ENCODE assay signal across 17 cellular contexts in the genomic region with DNA sequence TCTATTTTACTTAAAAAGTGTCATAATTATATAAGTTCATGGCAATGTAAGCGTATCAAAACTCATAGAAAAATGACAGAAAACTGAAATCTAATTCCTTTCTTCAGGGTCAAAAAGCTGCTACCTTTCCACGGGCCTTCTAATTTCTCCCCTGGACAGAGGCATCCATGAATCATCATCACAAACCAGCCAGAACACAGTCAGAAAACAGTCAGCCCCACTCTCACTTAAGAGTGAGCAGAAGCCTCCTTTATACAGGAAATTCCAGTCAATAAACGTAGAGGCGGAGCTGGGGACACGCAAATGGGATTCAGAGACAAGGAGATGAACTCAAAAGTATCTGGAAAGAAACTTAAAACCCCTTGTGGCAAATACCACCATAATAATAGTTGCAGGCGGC. TPM values are rescaled to one million over a fixed set of nuclear protein-coding genes. Genes with fewer than 3 reads are reported as not detected.
DNase-seq lines count a peak whose midpoint lies in the region; ATAC-seq and TF ChIP-seq lines count a peak whose summit lies in the region.
"Had no signal": no experiment of that assay in that cellular context is flagged by ENCODE, and none has a peak within 500 bp of the region (broad histone marks: within the 10 kb centered on the region; RNA-seq: fewer than 3 reads in every experiment).

No MANE protein-coding gene starts in this region.

- H3K4me1 ChIP-seq in RWPE2 (ENCODE audit: insufficient read depth, poor library complexity, severe bottlenecking) (no peaks in the 10 kb centered on the region), fibroblast of lung (ENCODE audit: control insufficient read depth, extremely low read depth, insufficient read depth, low read length) (no peaks in the 10 kb centered on the region), neural progenitor cell (peaks cover 35% of the 10 kb centered on the region)
- no peaks in the 10 kb centered on the region for H3K4me1 ChIP-seq in CD4-positive, alpha-beta memory T cell (ENCODE audit: insufficient read depth, low read length)
- H3K4me1 ChIP-seq: Peyer's patch had no signal

- H3K4me1 Mint-ChIP-seq in neural progenitor cell = peaks cover 74% of the 10 kb centered on the region
- H3K4me1 Mint-ChIP-seq in CD4-positive, alpha-beta memory T cell = no peaks in the 10 kb centered on the region
- H3K4me1 Mint-ChIP-seq: activated CD4-positive, alpha-beta T cell treated with anti-CD3 and anti-CD28 coated beads, Interleukin-2, amount 10 ng/mL, durations not matched to agents 24 days and 14 days; naive B cell had no signal

- intact Hi-C loops in CD4-positive, alpha-beta memory T cell (cut with micrococcal nuclease) = no loop called here
- intact Hi-C loops in left colon (cut with DNase I, micrococcal nuclease) (no loop called here), head of caudate nucleus (cut with DNase I) (no loop called here)

- no peak overlapping the region for H3K9ac ChIP-seq in fibroblast of lung (ENCODE audit: insufficient read depth, low read length)
- no peak overlapping the region for H3K9ac ChIP-seq in neural progenitor cell

- DNase-seq in Daoy (ENCODE audit: low read depth) (peak; percentile 53), RWPE2 (ENCODE audit: low spot score) (no peak), fibroblast of lung (ENCODE audit: low read depth in 2 of 2) (peak; percentile 5 to 78), neural progenitor cell (ENCODE audit: low spot score) (no peak), left colon (no peak), head of caudate nucleus (no peak)
- no peak for DNase-seq in CD4-positive, alpha-beta memory T cell
- DNase-seq: activated CD4-positive, alpha-beta T cell treated with anti-CD3 and anti-CD28 coated beads, Interleukin-2, amount 10 ng/mL, durations not matched to agents 24 days and 14 days; activated T-cell treated with anti-CD3 and anti-CD28 coated beads, Interleukin-2, amount 50 U/mL, for 4 hours; amniotic stem cell; naive B cell; NCI-H1436; NCI-H510A; Peyer's patch; stimulated activated CD4-positive, alpha-beta T cell treated with anti-CD3 and anti-CD28 coated beads, Interleukin-4, amount 100 ng/mL, for 24 hours; T-helper 2 cell had no signal

- H3K9me3 ChIP-seq in RWPE2 (ENCODE audit: severe bottlenecking) = no peaks in the 10 kb centered on the region
- no peaks in the 10 kb centered on the region for H3K9me3 ChIP-seq in fibroblast of lung (ENCODE audit: control insufficient read depth, insufficient read depth, low read depth, low read length)
- H3K9me3 ChIP-seq in neural progenitor cell (ENCODE audit: low read depth) = no peaks in the 10 kb centered on the region
- no peaks in the 10 kb centered on the region for H3K9me3 ChIP-seq in CD4-positive, alpha-beta memory T cell (ENCODE audit: control insufficient read depth in 1 of 2, low read length in 2 of 2)
- H3K9me3 ChIP-seq: Peyer's patch had no signal

- H3K27me3 Mint-ChIP-seq in neural progenitor cell (ENCODE audit: insufficient read depth, low read depth) = peaks cover 11% of the 10 kb centered on the region
- H3K27me3 Mint-ChIP-seq in CD4-positive, alpha-beta memory T cell = peaks cover 6 to 11% of the 10 kb centered on the region in 2 donors
- H3K27me3 Mint-ChIP-seq: activated CD4-positive, alpha-beta T cell treated with anti-CD3 and anti-CD28 coated beads, Interleukin-2, amount 10 ng/mL, durations not matched to agents 24 days and 14 days had no signal

- H3K4me2 ChIP-seq in fibroblast of lung (ENCODE audit: extremely low read depth, insufficient read depth, low read length) (no peak overlapping the region), neural progenitor cell (peak overlapping the region; percentile 60)

- ATAC-seq in RWPE2 (ENCODE audit: low read depth) (peak; percentile 65; the same call in 2 of the 3 replicates), HG03432 (IDR thresholded peaks at IDR 0.05; ENCODE audit: unreplicated experiment) (no peak), left colon (no peak)
- ATAC-seq: activated T-cell treated with anti-CD3 and anti-CD28 coated beads, Interleukin-2, amount 50 U/mL, for 4 hours had no signal

- peaks cover 10% of the 10 kb centered on the region for H3K36me3 Mint-ChIP-seq in neural progenitor cell
- H3K36me3 Mint-ChIP-seq in CD4-positive, alpha-beta memory T cell = no peaks in the 10 kb centered on the region
- H3K36me3 Mint-ChIP-seq: naive B cell had no signal

- TF ChIP-seq CTCF in RWPE2 (IDR thresholded peaks at IDR 0.05; ENCODE audit: poor library complexity, severe bottlenecking) = no peak
- no peak for TF ChIP-seq CTCF in fibroblast of lung (conservative IDR thresholded peaks at IDR 0.05 in 1 of 2, IDR thresholded peaks at IDR 0.05 in 1 of 2; ENCODE audit: low read depth in 1 of 2, low read length in 2 of 2)
- TF ChIP-seq CTCF in neural progenitor cell (IDR thresholded peaks at IDR 0.05) = no peak

- peak overlapping the region; percentile 97 for H3K27ac Mint-ChIP-seq in neural progenitor cell
- no peak overlapping the region for H3K27ac Mint-ChIP-seq in CD4-positive, alpha-beta memory T cell
- H3K27ac Mint-ChIP-seq: activated CD4-positive, alpha-beta T cell treated with anti-CD3 and anti-CD28 coated beads, Interleukin-2, amount 10 ng/mL, durations not matched to agents 24 days and 14 days had no signal

- peaks cover 30% of the 10 kb centered on the region for H3K9me3 Mint-ChIP-seq in neural progenitor cell
- H3K9me3 Mint-ChIP-seq in CD4-positive, alpha-beta memory T cell = no peaks in the 10 kb centered on the region
- H3K9me3 Mint-ChIP-seq: activated CD4-positive, alpha-beta T cell treated with anti-CD3 and anti-CD28 coated beads, Interleukin-2, amount 10 ng/mL, durations not matched to agents 24 days and 14 days; activated T-cell treated with anti-CD3 and anti-CD28 coated beads, Interleukin-2, amount 50 U/mL, for 4 hours had no signal

- no peaks in the 10 kb centered on the region for H3K36me3 ChIP-seq in RWPE2 (ENCODE audit: low read depth)
- no peaks in the 10 kb centered on the region for H3K36me3 ChIP-seq in fibroblast of lung (ENCODE audit: control insufficient read depth, insufficient read depth, low read length)
- H3K36me3 ChIP-seq in neural progenitor cell = no peaks in the 10 kb centered on the region
- no peaks in the 10 kb centered on the region for H3K36me3 ChIP-seq in CD4-positive, alpha-beta memory T cell (ENCODE audit: insufficient read depth, low read length)
- H3K36me3 ChIP-seq: Peyer's patch had no signal

- no peak overlapping the region for H3K27ac ChIP-seq in RWPE2 (ENCODE audit: poor library complexity, severe bottlenecking)
- H3K27ac ChIP-seq in fibroblast of lung (ENCODE audit: insufficient read depth, low read length) = no peak overlapping the region
- no peak overlapping the region for H3K27ac ChIP-seq in neural progenitor cell
- H3K27ac ChIP-seq in CD4-positive, alpha-beta memory T cell (ENCODE audit: low read depth, low read length) = no peak overlapping the region
- H3K27ac ChIP-seq: Peyer's patch had no signal

- H3K79me2 ChIP-seq in fibroblast of lung (ENCODE audit: control insufficient read depth, insufficient read depth, low read length) (no peaks in the 10 kb centered on the region), neural progenitor cell (ENCODE audit: low read depth) (no peaks in the 10 kb centered on the region)

- H3K4me3 Mint-ChIP-seq in neural progenitor cell = peak overlapping the region; percentile 22
- H3K4me3 Mint-ChIP-seq in CD4-positive, alpha-beta memory T cell = no peak overlapping the region
- H3K4me3 Mint-ChIP-seq: activated CD4-positive, alpha-beta T cell treated with anti-CD3 and anti-CD28 coated beads, Interleukin-2, amount 10 ng/mL, durations not matched to agents 24 days and 14 days; activated T-cell treated with anti-CD3 and anti-CD28 coated beads, Interleukin-2, amount 50 U/mL, for 4 hours; naive B cell had no signal

- H3K4me3 ChIP-seq in RWPE2 (ENCODE audit: severe bottlenecking) (no peak overlapping the region), fibroblast of lung (replicated peaks in 1 of 4; ENCODE audit: control extremely low read depth in 1 of 4, insufficient read depth in 1 of 4, low read depth in 3 of 4, low read length in 4 of 4) (no peak overlapping the region), neural progenitor cell (no peak overlapping the region)
- H3K4me3 ChIP-seq in CD4-positive, alpha-beta memory T cell (ENCODE audit: low read length in 2 of 2) = no peak overlapping the region
- H3K4me3 ChIP-seq: Peyer's patch had no signal

- no peaks in the 10 kb centered on the region for H3K27me3 ChIP-seq in RWPE2 (ENCODE audit: insufficient read depth, poor library complexity, severe bottlenecking)
- H3K27me3 ChIP-seq in fibroblast of lung (ENCODE audit: control insufficient read depth, insufficient read depth, low read length) = no peaks in the 10 kb centered on the region
- no peaks in the 10 kb centered on the region for H3K27me3 ChIP-seq in neural progenitor cell
- no peaks in the 10 kb centered on the region for H3K27me3 ChIP-seq in CD4-positive, alpha-beta memory T cell (ENCODE audit: insufficient read depth, low read length)
- H3K27me3 ChIP-seq: Peyer's patch had no signal

- H2AFZ ChIP-seq in fibroblast of lung (ENCODE audit: low read length) (no peak overlapping the region), neural progenitor cell (replicated peaks) (no peak overlapping the region)

- POLR2A ChIA-PET in CD4-positive, alpha-beta memory T cell (lab: Charles Lee; ENCODE audit: partially characterized antibody) = no interaction called here

- CTCF ChIA-PET in CD4-positive, alpha-beta memory T cell (lab: Charles Lee; ENCODE audit: partially characterized antibody) = no interaction called here

- H3F3A ChIP-seq in neural progenitor cell (ENCODE audit: low read depth) = peaks cover 19% of the 10 kb centered on the region

- H4K20me1 ChIP-seq in fibroblast of lung (ENCODE audit: control insufficient read depth, extremely low read depth, insufficient read depth, low read length) (no peaks in the 10 kb centered on the region), neural progenitor cell (ENCODE audit: low read depth) (no peaks in the 10 kb centered on the region)

RNA-seq across cellular contexts. Expression of a gene that starts 54.2 kb away (rescaled TPM):
- total RNA-seq in Daoy (2014; rRNA removed; shearing (Covaris generic)) = 10.8 and 13.1 TPM in 2 replicates
- 58.0 and 98.8 TPM in 2 replicates for total RNA-seq in fibroblast of lung
- polyA plus RNA-seq in fibroblast of lung = 35.2 and 86.4 TPM in 2 replicates
- polyA plus RNA-seq in fibroblast of lung (2012) = 18.2 and 47.7 TPM in 2 replicates
- polyA minus RNA-seq in fibroblast of lung (ENCODE audit: low replicate concordance) = 47.7 and 162 TPM in 2 replicates
- 16.6 and 23.6 TPM in 2 replicates for total RNA-seq in neural progenitor cell (ENCODE audit: low replicate concordance)
- 1 to 10 TPM; 7.9 to 10.0 TPM for total RNA-seq in CD4-positive, alpha-beta memory T cell
- 1 to 10 TPM; 4.8 to 6.0 TPM for polyA plus RNA-seq in CD4-positive, alpha-beta memory T cell
- 10 to 100 TPM; 21.0 to 27.1 TPM for total RNA-seq in left colon

Comparison
In these comparisons a context has a peak if more than half of its experiments do, and no peak if none do; other contexts are left out.
1. DNase-seq: peak in Daoy (single experiment) and fibroblast of lung (2 of 2); none in RWPE2 (single experiment), neural progenitor cell (single experiment), CD4-positive, alpha-beta memory T cell (0 of 5), left colon (0 of 2) and head of caudate nucleus (0 of 42).